Comparison of ENCODE assay signal across 8 cellular contexts in the genomic region with DNA sequence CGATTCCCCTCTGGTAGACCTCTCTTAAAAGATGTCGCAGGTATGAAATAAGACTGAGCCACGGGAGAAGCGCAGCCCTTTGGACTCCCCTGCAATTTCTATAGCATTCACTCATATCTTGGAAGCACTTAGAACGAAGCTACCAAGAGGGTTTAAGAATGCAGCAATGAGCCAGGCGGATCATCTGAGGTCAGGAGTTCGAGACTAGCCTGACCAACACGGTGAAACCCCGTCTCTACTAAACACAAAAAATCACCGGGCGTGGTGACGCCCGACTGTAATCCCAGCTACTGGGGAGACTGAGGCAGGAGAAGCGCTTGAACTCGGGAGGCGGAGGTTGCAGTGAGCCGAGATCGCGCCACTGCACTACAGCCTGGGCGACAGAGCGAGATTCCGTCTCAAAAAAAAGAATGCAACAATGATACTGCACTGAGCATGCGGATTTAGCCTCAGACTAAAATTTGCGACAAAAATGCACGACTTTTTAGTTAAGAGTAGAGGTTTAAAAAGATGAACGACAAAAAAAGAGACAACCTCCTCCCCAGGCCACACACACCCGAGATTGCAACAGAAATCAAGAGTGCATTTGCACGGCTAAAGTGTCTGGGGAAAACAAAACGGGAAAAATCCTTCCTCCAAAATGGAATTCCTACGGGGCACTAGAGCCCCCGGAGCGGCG. TPM values are rescaled to one million over a fixed set of nuclear protein-coding genes. Genes with fewer than 3 reads are reported as not detected.
DNase-seq lines count a peak whose midpoint lies in the region; ATAC-seq lines count a peak whose summit lies in the region.

No MANE protein-coding gene starts in this region.

- ATAC-seq in stimulated activated memory B cell treated with anti-CD40 and anti-IgM and Interleukin-4, amounts not matched to agents 10 μg/mL and 1 μg/mL and 100 μg/mL, for 72 hours = peak; percentile 10

- no peaks in the 10 kb centered on the region for H3K9me3 Mint-ChIP-seq in stimulated activated memory B cell treated with anti-CD40 and anti-IgM and Interleukin-4, amounts not matched to agents 10 μg/mL and 1 μg/mL and 100 μg/mL, for 72 hours

- H3K9ac ChIP-seq in iPS-15b (ENCODE audit: low read depth, low read length) = peak overlapping the region; percentile 94

- H3K36me3 Mint-ChIP-seq in stimulated activated memory B cell treated with anti-CD40 and anti-IgM and Interleukin-4, amounts not matched to agents 10 μg/mL and 1 μg/mL and 100 μg/mL, for 72 hours = peaks cover 30% of the 10 kb centered on the region

- intact Hi-C loops in posterior cingulate gyrus (cut with DNase I) = loop anchor here (2.0 to 10.0 kb wide), 3 partner anchors 34 to 755 kb away; partner anchors contain the start of genes ARID4B, COA6, GGPS1 and RBM34

- peak overlapping the region; percentile 95 for H3K27ac Mint-ChIP-seq in stimulated activated memory B cell treated with anti-CD40 and anti-IgM and Interleukin-4, amounts not matched to agents 10 μg/mL and 1 μg/mL and 100 μg/mL, for 72 hours

- H3K27ac ChIP-seq in adipose tissue (ENCODE audit: low read depth, low read length) = peak overlapping the region; percentile 73

- no peaks in the 10 kb centered on the region for H3K4me1 ChIP-seq in iPS-15b (ENCODE audit: control insufficient read depth, insufficient read depth, low read length)

- peak; percentile 17 for DNase-seq in stimulated activated CD4-positive, alpha-beta T cell treated with anti-CD3 and anti-CD28 coated beads, Interleukin-1b, Interleukin-23, amount 100 ng/mL, for 48 hours
- no peak for DNase-seq in stimulated activated CD4-positive, alpha-beta T cell treated with anti-CD3 and anti-CD28 coated beads, Interleukin-4, amount 100 ng/mL, for 4 hours
- no peak for DNase-seq in posterior cingulate gyrus
- DNase-seq in SHP77 treated with DMSO at 0.1 percent for 48 hours (lab: John Stamatoyannopoulos, UW) = no peak
- no peak for DNase-seq in stimulated activated CD4-positive, alpha-beta T cell treated with anti-CD3 and anti-CD28 coated beads, Interleukin-4, amount 100 ng/mL, for 24 hours

- H3K9me3 ChIP-seq in iPS-15b (ENCODE audit: control insufficient read depth, insufficient read depth, low read length) = no peaks in the 10 kb centered on the region

- peak overlapping the region; percentile 74 for H3K4me3 ChIP-seq in iPS-15b (ENCODE audit: low read depth, low read length)

- no peaks in the 10 kb centered on the region for H3K36me3 ChIP-seq in iPS-15b (ENCODE audit: control insufficient read depth, insufficient read depth, low read length)

- peaks cover 51% of the 10 kb centered on the region for H3K4me1 Mint-ChIP-seq in stimulated activated memory B cell treated with anti-CD40 and anti-IgM and Interleukin-4, amounts not matched to agents 10 μg/mL and 1 μg/mL and 100 μg/mL, for 72 hours

- H3K4me3 Mint-ChIP-seq in stimulated activated memory B cell treated with anti-CD40 and anti-IgM and Interleukin-4, amounts not matched to agents 10 μg/mL and 1 μg/mL and 100 μg/mL, for 72 hours = peak overlapping the region; percentile 98

- no peaks in the 10 kb centered on the region for H3K27me3 ChIP-seq in iPS-15b (ENCODE audit: control insufficient read depth, insufficient read depth, low read length)

- no peaks in the 10 kb centered on the region for H3K27me3 Mint-ChIP-seq in stimulated activated memory B cell treated with anti-CD40 and anti-IgM and Interleukin-4, amounts not matched to agents 10 μg/mL and 1 μg/mL and 100 μg/mL, for 72 hours

- 1% methylated on average over 33 of the region's 33 CpGs for WGBS in adipose tissue, 3 donors

RNA-seq across cellular contexts. Expression of gene TOMM20, which starts 0.7 kb away (rescaled TPM):
- 10 to 100 TPM; 59.3 to 82.1 (median 59.6) TPM for polyA plus RNA-seq in adipose tissue

RNA-seq across cellular contexts. Expression of gene RBM34, which starts 33.1 kb away (rescaled TPM):
- 10 to 100 TPM; 26.0 to 61.9 (median 46.0) TPM for polyA plus RNA-seq in adipose tissue
